In the genomic region with DNA sequence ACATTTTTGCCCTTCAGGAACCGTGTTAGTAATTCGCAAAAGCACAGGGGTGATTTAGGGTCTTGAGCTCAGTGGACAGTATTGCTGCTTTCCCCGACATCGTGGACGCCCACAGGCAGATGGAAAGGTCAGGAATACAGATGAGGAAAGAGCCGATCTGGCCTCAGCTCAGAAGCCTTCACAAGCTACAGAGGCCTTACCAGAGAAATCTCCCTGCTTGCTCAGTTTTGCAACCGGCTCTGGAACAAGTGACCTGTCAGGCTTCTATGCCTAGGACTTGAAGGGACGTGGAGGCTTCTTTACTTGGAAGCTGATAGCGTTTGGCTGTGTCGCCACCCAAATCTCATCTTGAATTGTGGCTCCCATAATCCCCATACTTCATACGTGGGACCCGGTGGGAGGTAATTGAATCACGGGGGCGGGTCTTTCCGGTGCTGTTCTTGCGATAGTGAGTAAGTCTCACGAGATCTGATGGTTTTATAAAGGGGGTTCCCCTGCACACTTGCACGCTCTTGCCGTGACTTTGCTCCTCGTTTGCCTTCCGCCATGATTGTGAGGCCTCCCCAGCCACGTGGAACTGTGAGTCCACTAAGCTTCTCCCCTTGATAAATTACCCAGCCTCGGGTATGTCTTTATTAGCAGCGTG, we compare ENCODE assay signal across 13 cellular contexts.
"Had no signal": no experiment of that assay in that cellular context is flagged by ENCODE, and none has a peak within 500 bp of the region (broad histone marks: within the 10 kb centered on the region; RNA-seq: fewer than 3 reads in every experiment).

No MANE protein-coding gene starts in this region.

- H3K4me1 Mint-ChIP-seq: activated CD4-positive, alpha-beta T cell treated with anti-CD3 and anti-CD28 coated beads, Interleukin-2, amount 10 ng/mL, durations not matched to agents 7 days and 5 days; activated naive CD8-positive, alpha-beta T cell treated with anti-CD3 and anti-CD28 coated beads for 36 hours; nephron had no signal

- DNase-seq: activated CD4-positive, alpha-beta T cell treated with anti-CD3 and anti-CD28 coated beads, Interleukin-2, amount 10 ng/mL, durations not matched to agents 7 days and 5 days; activated CD8-positive, alpha-beta memory T cell treated with anti-CD3 and anti-CD28 coated beads for 24 hours; activated naive CD8-positive, alpha-beta T cell treated with anti-CD3 and anti-CD28 coated beads for 36 hours; cerebellar nuclear complex; effector memory CD4-positive, alpha-beta T cell; gastrocnemius medialis; stimulated activated CD4-positive, alpha-beta T cell treated with anti-CD3 and anti-CD28 coated beads, Interleukin-2, amount 100 ng/mL, for 48 hours; stimulated activated naive CD4-positive, alpha-beta T cell; T-helper 9 cell; trophoblast cell had no signal

- H3K4me1 ChIP-seq: gastrocnemius medialis had no signal

- H3K9me3 ChIP-seq: gastrocnemius medialis had no signal

- H3K27ac Mint-ChIP-seq: activated CD4-positive, alpha-beta T cell treated with anti-CD3 and anti-CD28 coated beads, Interleukin-2, amount 10 ng/mL, durations not matched to agents 7 days and 5 days; activated naive CD8-positive, alpha-beta T cell treated with anti-CD3 and anti-CD28 coated beads for 36 hours; dendritic cell treated with granulocyte-macrophage colony-stimulating factor and Interleukin-4, amounts not matched to agents 40 ng/mL and 50 ng/mL, for 4 days; nephron had no signal

- ATAC-seq: gastrocnemius medialis had no signal

- H3K27me3 ChIP-seq: gastrocnemius medialis had no signal

- H3K27ac ChIP-seq: gastrocnemius medialis had no signal

- H3K9me3 Mint-ChIP-seq: activated CD4-positive, alpha-beta T cell treated with anti-CD3 and anti-CD28 coated beads, Interleukin-2, amount 10 ng/mL, durations not matched to agents 7 days and 5 days; activated naive CD8-positive, alpha-beta T cell treated with anti-CD3 and anti-CD28 coated beads for 36 hours; dendritic cell treated with granulocyte-macrophage colony-stimulating factor and Interleukin-4, amounts not matched to agents 40 ng/mL and 50 ng/mL, for 4 days had no signal

- FAIRE-seq: keratinocyte had no signal

- H3K4me3 ChIP-seq: gastrocnemius medialis had no signal

- H3K27me3 Mint-ChIP-seq: activated CD4-positive, alpha-beta T cell treated with anti-CD3 and anti-CD28 coated beads, Interleukin-2, amount 10 ng/mL, durations not matched to agents 7 days and 5 days; dendritic cell treated with granulocyte-macrophage colony-stimulating factor and Interleukin-4, amounts not matched to agents 40 ng/mL and 50 ng/mL, for 4 days had no signal

- H3K36me3 Mint-ChIP-seq: activated naive CD8-positive, alpha-beta T cell treated with anti-CD3 and anti-CD28 coated beads for 36 hours had no signal

- H3K36me3 ChIP-seq: gastrocnemius medialis had no signal

- H3K4me3 Mint-ChIP-seq: activated CD4-positive, alpha-beta T cell treated with anti-CD3 and anti-CD28 coated beads, Interleukin-2, amount 10 ng/mL, durations not matched to agents 7 days and 5 days; activated naive CD8-positive, alpha-beta T cell treated with anti-CD3 and anti-CD28 coated beads for 36 hours; dendritic cell treated with granulocyte-macrophage colony-stimulating factor and Interleukin-4, amounts not matched to agents 40 ng/mL and 50 ng/mL, for 4 days; nephron had no signal
